In genomic region chr20:15889073-15889923, GRCh38 we compare ENCODE assay signal across 17 cellular contexts.
DNase-seq lines count a peak whose midpoint lies in the region; ATAC-seq and TF ChIP-seq lines count a peak whose summit lies in the region.
"Had no signal": no experiment of that assay in that cellular context is flagged by ENCODE, and none has a peak within 500 bp of the region (broad histone marks: within the 10 kb centered on the region; RNA-seq: fewer than 3 reads in every experiment).

No MANE protein-coding gene starts in this region.

- TF ChIP-seq CTCF in AG09319 (IDR thresholded peaks at IDR 0.05; ENCODE audit: low read depth, low read length) (no peak), brain (conservative IDR thresholded peaks at IDR 0.05) (no peak)

- peaks cover 3% of the 10 kb centered on the region for H3K27me3 Mint-ChIP-seq in brain
- H3K27me3 Mint-ChIP-seq: central memory CD8-positive, alpha-beta T cell had no signal

- DNase-seq in AG09319 (ENCODE audit: extremely low read depth, low read depth) (peak; percentile 88), NCI-H1694 (lab: John Stamatoyannopoulos, UW) (peak; percentile 5), globus pallidus (ENCODE audit: low spot score) (no peak), NK-92 (lab: John Stamatoyannopoulos, UW; ENCODE audit: unreplicated experiment) (no peak)
- DNase-seq in activated naive CD4-positive, alpha-beta T cell treated with anti-CD3 and anti-CD28 coated beads, Interleukin-2, amount 50 U/mL, for 16 hours = no peak
- DNase-seq in stimulated activated CD4-positive, alpha-beta T cell treated with anti-CD3 and anti-CD28 coated beads, Interleukin-2, amount 100 ng/mL, for 24 hours = no peak
- DNase-seq: activated CD8-positive, alpha-beta memory T cell treated with anti-CD3 and anti-CD28 coated beads, Interleukin-2, amount 50 U/mL, for 4 hours; NCI-H1436 treated with DMSO at 0.1 percent for 48 hours; T-helper 1 cell; upper lobe of left lung had no signal

- peaks cover 24% of the 10 kb centered on the region for H3K4me1 Mint-ChIP-seq in brain
- H3K4me1 Mint-ChIP-seq: central memory CD8-positive, alpha-beta T cell had no signal

- peaks cover 5 to 32% (median 25%) of the 10 kb centered on the region in 5 experiments for H3K9me3 Mint-ChIP-seq in brain

- no peak overlapping the region for H3K4me3 Mint-ChIP-seq in brain
- H3K4me3 Mint-ChIP-seq: central memory CD8-positive, alpha-beta T cell had no signal

- peak overlapping the region in 3 of 5 experiments; percentile 24 to 51 (median 27) for H3K27ac Mint-ChIP-seq in brain
- H3K27ac Mint-ChIP-seq: activated naive CD4-positive, alpha-beta T cell treated with anti-CD3 and anti-CD28 coated beads, Interleukin-2, amount 50 U/mL, for 72 hours; progenitor cell of endocrine pancreas had no signal

- H3K36me3 Mint-ChIP-seq in brain = peaks cover 20% of the 10 kb centered on the region

- peak; percentile 52 for ATAC-seq in GM18511 (IDR thresholded peaks at IDR 0.05; ENCODE audit: unreplicated experiment)
- ATAC-seq: activated CD4-positive, CD25-positive, alpha-beta regulatory T cell treated with anti-CD3 and anti-CD28 coated beads, Interleukin-2, amount 50 U/mL, for 24 hours; activated naive CD4-positive, alpha-beta T cell treated with anti-CD3 and anti-CD28 coated beads, Interleukin-2, amount 50 U/mL, for 72 hours; Panc1 had no signal

Comparison
In these comparisons a context has a peak if more than half of its experiments do, and no peak if none do; other contexts are left out.
1. DNase-seq: peak in AG09319 (single experiment) and NCI-H1694 (single experiment); none in globus pallidus (single experiment), activated naive CD4-positive, alpha-beta T cell treated with anti-CD3 and anti-CD28 coated beads, Interleukin-2, amount 50 U/mL, for 16 hours (single experiment), stimulated activated CD4-positive, alpha-beta T cell treated with anti-CD3 and anti-CD28 coated beads, Interleukin-2, amount 100 ng/mL, for 24 hours (0 of 2) and NK-92 (single experiment).